8 cellular contexts compared by ENCODE assay signal in the genomic region with DNA sequence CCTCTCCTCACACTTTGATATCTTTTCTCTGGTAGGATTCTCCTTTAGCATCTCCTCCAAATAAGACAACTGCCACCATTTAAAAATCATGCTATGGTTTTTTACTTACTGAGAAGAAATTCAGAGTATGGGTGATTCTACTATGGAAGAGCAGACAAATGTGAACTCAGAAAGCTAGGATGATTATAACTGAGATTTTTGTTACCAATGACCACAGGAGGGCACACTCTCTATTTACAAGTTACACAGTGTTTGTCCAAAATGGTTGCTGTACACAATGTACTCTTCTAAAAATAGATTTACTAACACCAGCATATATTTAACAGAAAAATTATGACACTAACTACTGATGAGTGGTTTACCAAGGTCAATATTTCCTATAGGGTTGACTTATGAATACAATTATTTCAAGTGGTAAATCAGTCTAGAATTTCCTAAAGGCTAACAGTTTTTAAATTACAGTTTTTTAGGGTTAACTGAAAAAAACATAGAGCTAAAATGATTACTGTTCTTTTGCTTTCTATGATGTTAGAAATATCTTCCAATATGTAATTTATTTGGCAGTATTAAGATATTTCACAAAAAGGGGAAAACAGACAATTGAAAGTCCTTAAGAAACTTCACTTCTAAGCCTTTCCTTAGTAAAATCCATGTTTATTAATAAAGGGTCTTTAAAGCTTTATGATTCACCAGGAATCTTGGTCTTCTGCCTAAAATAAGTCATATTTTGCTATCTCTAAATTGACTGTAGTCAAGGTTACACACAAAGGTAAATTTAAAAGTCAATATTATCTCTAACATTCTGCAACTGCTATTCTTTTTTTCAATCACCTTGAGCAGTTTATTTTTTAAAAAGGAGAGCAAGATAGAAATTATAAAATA. TPM values are rescaled to one million over a fixed set of nuclear protein-coding genes. Genes with fewer than 3 reads are reported as not detected.
DNase-seq lines count a peak whose midpoint lies in the region; ATAC-seq, FAIRE-seq and TF ChIP-seq lines count a peak whose summit lies in the region.

No MANE protein-coding gene starts in this region.

- no peak for DNase-seq in CD4-positive, alpha-beta T cell
- peak; percentile 71 for DNase-seq in NCI-H2227 treated with DMSO at 0.1 percent for 48 hours (lab: John Stamatoyannopoulos, UW)
- peak; percentile 50 for DNase-seq in astrocyte (ENCODE audit: low read depth)
- DNase-seq in hepatocyte (ENCODE audit: low spot score), result peak; percentile 71
- no peak for DNase-seq in stimulated activated naive CD8-positive, alpha-beta T cell treated with anti-CD3 and anti-CD28 coated beads, Interleukin-15, amount 100 ng/mL, for 72 hours
- DNase-seq in stimulated activated CD4-positive, alpha-beta T cell treated with anti-CD3 and anti-CD28 coated beads, Interleukin-12 subunit alpha, Interleukin-12 subunit beta, amount 100 ng/mL, for 4 hours, result no peak

- peaks cover 3% of the 10 kb centered on the region for H3K36me3 ChIP-seq in astrocyte (ENCODE audit: insufficient read depth, low read length)
- no peaks in the 10 kb centered on the region for H3K36me3 ChIP-seq in hepatocyte (replicated peaks; ENCODE audit: insufficient read depth, low read depth)

- intact Hi-C loops in CD4-positive, alpha-beta T cell (cut with DNase I, micrococcal nuclease), result loop anchor here in 1 of 2 experiments (2.0 kb wide), 1 partner anchor 351 kb away; no protein-coding TSS in a partner anchor

- H3K9ac ChIP-seq in astrocyte (ENCODE audit: low read length), result peak overlapping the region; percentile 37

- peak; percentile 99 for FAIRE-seq in astrocyte (lab: Jason Lieb, UNC)

- peaks cover 21% of the 10 kb centered on the region for H3K36me3 Mint-ChIP-seq in CD4-positive, alpha-beta T cell (ENCODE audit: low read depth)
- peaks cover 8% of the 10 kb centered on the region for H3K36me3 Mint-ChIP-seq in astrocyte (ENCODE audit: low read depth, unreplicated experiment)

- H3K27me3 ChIP-seq in CD4-positive, alpha-beta T cell (ENCODE audit: control insufficient read depth, insufficient read depth, low read length), result no peaks in the 10 kb centered on the region
- H3K27me3 ChIP-seq in astrocyte (ENCODE audit: insufficient read depth, low read length), result no peaks in the 10 kb centered on the region
- H3K27me3 ChIP-seq in hepatocyte, result no peaks in the 10 kb centered on the region

- peak overlapping the region; percentile 2 for H3K4me2 ChIP-seq in astrocyte (ENCODE audit: low read length)
- peak overlapping the region; percentile 10 for H3K4me2 ChIP-seq in hepatocyte

- POLR2A ChIA-PET in CD4-positive, alpha-beta T cell (lab: Charles Lee), result no interaction called here

- H2AFZ ChIP-seq in astrocyte (ENCODE audit: low read depth, low read length) (no peak overlapping the region), hepatocyte (no peak overlapping the region)

- no peak overlapping the region for H3K27ac ChIP-seq in CD4-positive, alpha-beta T cell (ENCODE audit: low read depth, low read length)
- peak overlapping the region; percentile 35 for H3K27ac ChIP-seq in astrocyte (ENCODE audit: low read depth, low read length)
- H3K27ac ChIP-seq in hepatocyte, result peak overlapping the region; percentile 61

- no peak overlapping the region for H3K27ac Mint-ChIP-seq in CD4-positive, alpha-beta T cell
- peak overlapping the region; percentile 48 for H3K27ac Mint-ChIP-seq in astrocyte (ENCODE audit: unreplicated experiment)
- H3K27ac Mint-ChIP-seq in stimulated activated naive CD8-positive, alpha-beta T cell treated with anti-CD3 and anti-CD28 coated beads, Interleukin-15, amount 100 ng/mL, for 72 hours, result peak overlapping the region in 1 of 2 donors; percentile 57

- no peaks in the 10 kb centered on the region for H3K9me3 Mint-ChIP-seq in CD4-positive, alpha-beta T cell
- H3K9me3 Mint-ChIP-seq in astrocyte (ENCODE audit: unreplicated experiment), result no peaks in the 10 kb centered on the region
- H3K9me3 Mint-ChIP-seq in stimulated activated naive CD8-positive, alpha-beta T cell treated with anti-CD3 and anti-CD28 coated beads, Interleukin-15, amount 100 ng/mL, for 72 hours, result no peaks in the 10 kb centered on the region

- H3K27me3 Mint-ChIP-seq in CD4-positive, alpha-beta T cell, result no peaks in the 10 kb centered on the region
- no peaks in the 10 kb centered on the region for H3K27me3 Mint-ChIP-seq in astrocyte (ENCODE audit: low read depth, unreplicated experiment)
- no peaks in the 10 kb centered on the region for H3K27me3 Mint-ChIP-seq in stimulated activated naive CD8-positive, alpha-beta T cell treated with anti-CD3 and anti-CD28 coated beads, Interleukin-15, amount 100 ng/mL, for 72 hours

- H4K20me1 ChIP-seq in astrocyte (ENCODE audit: insufficient read depth, low read length) (peaks cover 26% of the 10 kb centered on the region), hepatocyte (ENCODE audit: insufficient read depth, poor library complexity, severe bottlenecking) (no peaks in the 10 kb centered on the region)

- H3K4me1 ChIP-seq in astrocyte (ENCODE audit: insufficient read depth, low read length) (peaks cover 22% of the 10 kb centered on the region), hepatocyte (ENCODE audit: insufficient read depth) (peaks cover 9% of the 10 kb centered on the region)

- ATAC-seq in CD4-positive, alpha-beta T cell (ENCODE audit: poor library complexity), result peak; percentile 44
- ATAC-seq in GM19025 (IDR thresholded peaks at IDR 0.05; ENCODE audit: low read depth, unreplicated experiment), result peak; percentile 55
- peak; percentile 67 for ATAC-seq in HG03108 (IDR thresholded peaks at IDR 0.05; ENCODE audit: unreplicated experiment)
- ATAC-seq in stimulated activated naive CD8-positive, alpha-beta T cell treated with anti-CD3 and anti-CD28 coated beads, Interleukin-15, amount 100 ng/mL, for 72 hours, result peak; percentile 76

- CTCF ChIA-PET in CD4-positive, alpha-beta T cell (lab: Charles Lee), result interaction anchor here (0.6 to 0.9 kb wide), 3 partner anchors 145 to 282 kb away, joined by 3 read pairs; no protein-coding TSS in a partner anchor

- peak; percentile 50 for TF ChIP-seq CTCF in CD4-positive, alpha-beta T cell (IDR thresholded peaks at IDR 0.05)
- TF ChIP-seq CTCF in astrocyte (IDR thresholded peaks at IDR 0.05; ENCODE audit: insufficient read depth, low read depth, low read length), result peak; percentile 44
- peak; percentile 75 for TF ChIP-seq CTCF in hepatocyte (IDR thresholded peaks at IDR 0.05; ENCODE audit: poor library complexity)

- no peak overlapping the region for H3K4me3 ChIP-seq in astrocyte (ENCODE audit: insufficient read depth, low read depth, low read length)
- H3K4me3 ChIP-seq in hepatocyte, result no peak overlapping the region

- H3K79me2 ChIP-seq in astrocyte (ENCODE audit: insufficient read depth, low read length) (peaks cover 95% of the 10 kb centered on the region), hepatocyte (peaks cover 78% of the 10 kb centered on the region)

- no peaks in the 10 kb centered on the region for H3K9me2 ChIP-seq in hepatocyte (replicated peaks; ENCODE audit: insufficient read depth)

- H3K4me3 Mint-ChIP-seq in CD4-positive, alpha-beta T cell, result no peak overlapping the region
- no peak overlapping the region for H3K4me3 Mint-ChIP-seq in astrocyte (ENCODE audit: unreplicated experiment)
- no peak overlapping the region for H3K4me3 Mint-ChIP-seq in stimulated activated naive CD8-positive, alpha-beta T cell treated with anti-CD3 and anti-CD28 coated beads, Interleukin-15, amount 100 ng/mL, for 72 hours

- no peaks in the 10 kb centered on the region for H3K9me3 ChIP-seq in CD4-positive, alpha-beta T cell (ENCODE audit: control insufficient read depth, low read length)
- no peaks in the 10 kb centered on the region for H3K9me3 ChIP-seq in astrocyte (ENCODE audit: insufficient read depth, low read depth, low read length)
- no peaks in the 10 kb centered on the region for H3K9me3 ChIP-seq in hepatocyte (ENCODE audit: low read depth)

- H3K4me1 Mint-ChIP-seq in CD4-positive, alpha-beta T cell (ENCODE audit: low read depth), result peaks cover 28% of the 10 kb centered on the region
- H3K4me1 Mint-ChIP-seq in astrocyte (ENCODE audit: low read depth, unreplicated experiment), result peaks cover 43% of the 10 kb centered on the region
- H3K4me1 Mint-ChIP-seq in stimulated activated naive CD8-positive, alpha-beta T cell treated with anti-CD3 and anti-CD28 coated beads, Interleukin-15, amount 100 ng/mL, for 72 hours, result peaks cover 30% of the 10 kb centered on the region

RNA-seq across cellular contexts. Expression of a gene that starts 57.2 kb away (rescaled TPM):
- total RNA-seq in CD4-positive, alpha-beta T cell, result 10 to 100 TPM; 18.4 to 22.5 TPM
- total RNA-seq in astrocyte, result 49.3 and 58.1 TPM in 2 replicates
- 65.1 and 72.1 TPM in 2 replicates for total RNA-seq in hepatocyte
- 24.5 and 27.2 TPM in 2 replicates for polyA plus RNA-seq in hepatocyte

Comparison
In these comparisons a context has a peak if more than half of its experiments do, and no peak if none do; other contexts are left out.
1. DNase-seq: peak in NCI-H2227 treated with DMSO at 0.1 percent for 48 hours (single experiment), astrocyte (single experiment) and hepatocyte (single experiment); none in CD4-positive, alpha-beta T cell (0 of 10), stimulated activated naive CD8-positive, alpha-beta T cell treated with anti-CD3 and anti-CD28 coated beads, Interleukin-15, amount 100 ng/mL, for 72 hours (0 of 2) and stimulated activated CD4-positive, alpha-beta T cell treated with anti-CD3 and anti-CD28 coated beads, Interleukin-12 subunit alpha, Interleukin-12 subunit beta, amount 100 ng/mL, for 4 hours (single experiment).
2. Peak in every context shown above with its lines, with median percentiles within 50 percentile points of each other: ATAC-seq and CTCF ChIP-seq.